In genomic region chr3:71432044-71432970, GRCh38 we compare ENCODE assay signal across 14 cellular contexts.
DNase-seq lines count a peak whose midpoint lies in the region; ATAC-seq and TF ChIP-seq lines count a peak whose summit lies in the region.
"Had no signal": no experiment of that assay in that cellular context is flagged by ENCODE, and none has a peak within 500 bp of the region (broad histone marks: within the 10 kb centered on the region; RNA-seq: fewer than 3 reads in every experiment).

No MANE protein-coding gene starts in this region.

- peak overlapping the region; percentile 8 for H3K4me2 ChIP-seq in smooth muscle cell

- H3K9ac ChIP-seq in smooth muscle cell (ENCODE audit: low read depth): no peak overlapping the region

- H3K36me3 Mint-ChIP-seq in activated CD4-positive, alpha-beta T cell treated with anti-CD3 and anti-CD28 coated beads for 36 hours (ENCODE audit: low read depth): peaks cover 13% of the 10 kb centered on the region
- peaks cover 2% of the 10 kb centered on the region for H3K36me3 Mint-ChIP-seq in activated CD4-positive, alpha-beta T cell treated with anti-CD3 and anti-CD28 coated beads, Interleukin-2, amount 10 ng/mL, durations not matched to agents 24 days and 14 days (ENCODE audit: low read depth)
- H3K36me3 Mint-ChIP-seq in activated T-helper 2 cell treated with anti-CD3 and anti-CD28 coated beads, Interferon-gamma antibody, Interleukin-2, Interleukin-4, amounts not matched to agents 10 μg/mL and 5 μg/mL and 100 μg/mL, durations not matched to agents 14 hours and 24 hours and 36 hours (ENCODE audit: low read depth): peaks cover 21% of the 10 kb centered on the region

- CTCF ChIA-PET in activated CD4-positive, alpha-beta T cell treated with anti-CD3 and anti-CD28 coated beads for 36 hours (lab: Charles Lee): interaction anchor here (0.7 to 1.1 kb wide), 5 partner anchors 11 to 362 kb away, joined by 3 to 4 read pairs (median 3); no protein-coding TSS in a partner anchor

- intact Hi-C loops in activated CD4-positive, alpha-beta T cell treated with anti-CD3 and anti-CD28 coated beads for 36 hours (cut with DNase I, micrococcal nuclease): no loop called here
- intact Hi-C loops in activated CD4-positive, alpha-beta T cell treated with anti-CD3 and anti-CD28 coated beads, Interleukin-2, amount 10 ng/mL, durations not matched to agents 24 days and 14 days (cut with micrococcal nuclease): no loop called here
- intact Hi-C loops in activated T-helper 2 cell treated with anti-CD3 and anti-CD28 coated beads, Interferon-gamma antibody, Interleukin-2, Interleukin-4, amounts not matched to agents 10 μg/mL and 5 μg/mL and 100 μg/mL, durations not matched to agents 14 hours and 24 hours and 36 hours (cut with micrococcal nuclease): no loop called here
- intact Hi-C loops in heart right ventricle (cut with DNase I): no loop called here
- intact Hi-C loops in uterus (cut with DNase I; ENCODE audit: low total_unique reads): no loop called here

- H3K36me3 ChIP-seq in heart right ventricle (no peaks in the 10 kb centered on the region), smooth muscle cell (ENCODE audit: low read depth) (no peaks in the 10 kb centered on the region), uterus (no peaks in the 10 kb centered on the region)

- H3K27ac ChIP-seq in heart right ventricle (peak overlapping the region; percentile 18 to 75 (median 58)), smooth muscle cell (ENCODE audit: low read depth) (peak overlapping the region; percentile 39), uterus (peak overlapping the region in 1 of 2 donors; percentile 7)

- H3K4me1 ChIP-seq in heart right ventricle: peaks cover 10 to 65% (median 41%) of the 10 kb centered on the region in 9 donors
- H3K4me1 ChIP-seq in smooth muscle cell (ENCODE audit: low read depth): no peaks in the 10 kb centered on the region
- no peaks in the 10 kb centered on the region for H3K4me1 ChIP-seq in uterus

- TF ChIP-seq POLR2A in uterus (IDR thresholded peaks at IDR 0.05): no peak

- no peak for DNase-seq in activated CD4-positive, alpha-beta T cell treated with anti-CD3 and anti-CD28 coated beads for 36 hours
- no peak for DNase-seq in activated CD4-positive, alpha-beta T cell treated with anti-CD3 and anti-CD28 coated beads, Interleukin-2, amount 10 ng/mL, durations not matched to agents 24 days and 14 days
- no peak for DNase-seq in activated T-helper 2 cell treated with anti-CD3 and anti-CD28 coated beads, Interferon-gamma antibody, Interleukin-2, Interleukin-4, amounts not matched to agents 10 μg/mL and 5 μg/mL and 100 μg/mL, durations not matched to agents 14 hours and 24 hours and 36 hours (ENCODE audit: low spot score)
- DNase-seq in heart right ventricle (peak; percentile 44 to 66), smooth muscle cell (lab: John Stamatoyannopoulos, UW; ENCODE audit: unreplicated experiment) (no peak), uterus (no peak), middle frontal gyrus (ENCODE audit: extremely low spot score, low spot score) (no peak)
- DNase-seq: 8988T; DMS53; NCI-H2081; stimulated activated CD4-positive, alpha-beta T cell treated with anti-CD3 and anti-CD28 coated beads, Interleukin-2, amount 100 ng/mL, for 24 hours had no signal

- H3K27me3 Mint-ChIP-seq in activated CD4-positive, alpha-beta T cell treated with anti-CD3 and anti-CD28 coated beads for 36 hours: no peaks in the 10 kb centered on the region
- H3K27me3 Mint-ChIP-seq in activated CD4-positive, alpha-beta T cell treated with anti-CD3 and anti-CD28 coated beads, Interleukin-2, amount 10 ng/mL, durations not matched to agents 24 days and 14 days: peaks cover 8% of the 10 kb centered on the region
- no peaks in the 10 kb centered on the region for H3K27me3 Mint-ChIP-seq in activated T-helper 2 cell treated with anti-CD3 and anti-CD28 coated beads, Interferon-gamma antibody, Interleukin-2, Interleukin-4, amounts not matched to agents 10 μg/mL and 5 μg/mL and 100 μg/mL, durations not matched to agents 14 hours and 24 hours and 36 hours (ENCODE audit: low read depth)
- H3K27me3 Mint-ChIP-seq: brain had no signal

- H2AFZ ChIP-seq in smooth muscle cell (ENCODE audit: low read depth): no peak overlapping the region

- H3K27ac Mint-ChIP-seq in activated CD4-positive, alpha-beta T cell treated with anti-CD3 and anti-CD28 coated beads for 36 hours: peak overlapping the region; percentile 89
- no peak overlapping the region for H3K27ac Mint-ChIP-seq in activated CD4-positive, alpha-beta T cell treated with anti-CD3 and anti-CD28 coated beads, Interleukin-2, amount 10 ng/mL, durations not matched to agents 24 days and 14 days
- peak overlapping the region; percentile 70 for H3K27ac Mint-ChIP-seq in activated T-helper 2 cell treated with anti-CD3 and anti-CD28 coated beads, Interferon-gamma antibody, Interleukin-2, Interleukin-4, amounts not matched to agents 10 μg/mL and 5 μg/mL and 100 μg/mL, durations not matched to agents 14 hours and 24 hours and 36 hours

- peaks cover 3% of the 10 kb centered on the region for H3F3A ChIP-seq in smooth muscle cell (ENCODE audit: low read depth)

- H3K79me2 ChIP-seq in smooth muscle cell (ENCODE audit: low read depth): peaks cover 9% of the 10 kb centered on the region

- H3K27me3 ChIP-seq in heart right ventricle: no peaks in the 10 kb centered on the region
- no peaks in the 10 kb centered on the region for H3K27me3 ChIP-seq in smooth muscle cell (ENCODE audit: low read depth)
- no peaks in the 10 kb centered on the region for H3K27me3 ChIP-seq in uterus

- H3K4me3 ChIP-seq in heart right ventricle (no peak overlapping the region), smooth muscle cell (no peak overlapping the region), uterus (no peak overlapping the region)
- H3K4me3 ChIP-seq: K562 had no signal

- no peaks in the 10 kb centered on the region for H3K9me3 ChIP-seq in heart right ventricle
- no peaks in the 10 kb centered on the region for H3K9me3 ChIP-seq in smooth muscle cell (replicated peaks; ENCODE audit: low read depth)
- no peaks in the 10 kb centered on the region for H3K9me3 ChIP-seq in uterus

- no peaks in the 10 kb centered on the region for H3K9me3 Mint-ChIP-seq in activated CD4-positive, alpha-beta T cell treated with anti-CD3 and anti-CD28 coated beads for 36 hours (ENCODE audit: low read depth)
- H3K9me3 Mint-ChIP-seq in activated CD4-positive, alpha-beta T cell treated with anti-CD3 and anti-CD28 coated beads, Interleukin-2, amount 10 ng/mL, durations not matched to agents 24 days and 14 days: no peaks in the 10 kb centered on the region
- H3K9me3 Mint-ChIP-seq in activated T-helper 2 cell treated with anti-CD3 and anti-CD28 coated beads, Interferon-gamma antibody, Interleukin-2, Interleukin-4, amounts not matched to agents 10 μg/mL and 5 μg/mL and 100 μg/mL, durations not matched to agents 14 hours and 24 hours and 36 hours: no peaks in the 10 kb centered on the region

- H3K4me3 Mint-ChIP-seq in activated CD4-positive, alpha-beta T cell treated with anti-CD3 and anti-CD28 coated beads for 36 hours: peak overlapping the region; percentile 31
- H3K4me3 Mint-ChIP-seq in activated CD4-positive, alpha-beta T cell treated with anti-CD3 and anti-CD28 coated beads, Interleukin-2, amount 10 ng/mL, durations not matched to agents 24 days and 14 days: no peak overlapping the region
- no peak overlapping the region for H3K4me3 Mint-ChIP-seq in activated T-helper 2 cell treated with anti-CD3 and anti-CD28 coated beads, Interferon-gamma antibody, Interleukin-2, Interleukin-4, amounts not matched to agents 10 μg/mL and 5 μg/mL and 100 μg/mL, durations not matched to agents 14 hours and 24 hours and 36 hours (ENCODE audit: low read depth)
- H3K4me3 Mint-ChIP-seq: brain had no signal

- POLR2A ChIA-PET in activated CD4-positive, alpha-beta T cell treated with anti-CD3 and anti-CD28 coated beads for 36 hours (lab: Charles Lee): interaction anchor here (0.5 to 0.6 kb wide), 2 partner anchors 78 to 341 kb away, joined by 3 to 6 read pairs; no protein-coding TSS in a partner anchor

- peak; percentile 31 for ATAC-seq in activated CD4-positive, alpha-beta T cell treated with anti-CD3 and anti-CD28 coated beads for 36 hours
- ATAC-seq in heart right ventricle (peak; percentile 59 to 90 (median 86)), HG02678 (IDR thresholded peaks at IDR 0.05; ENCODE audit: unreplicated experiment) (no peak)
- ATAC-seq: K562 had no signal

- peaks cover 88% of the 10 kb centered on the region for H3K4me1 Mint-ChIP-seq in activated CD4-positive, alpha-beta T cell treated with anti-CD3 and anti-CD28 coated beads for 36 hours
- peaks cover 28% of the 10 kb centered on the region for H3K4me1 Mint-ChIP-seq in activated CD4-positive, alpha-beta T cell treated with anti-CD3 and anti-CD28 coated beads, Interleukin-2, amount 10 ng/mL, durations not matched to agents 24 days and 14 days
- peaks cover 50% of the 10 kb centered on the region for H3K4me1 Mint-ChIP-seq in activated T-helper 2 cell treated with anti-CD3 and anti-CD28 coated beads, Interferon-gamma antibody, Interleukin-2, Interleukin-4, amounts not matched to agents 10 μg/mL and 5 μg/mL and 100 μg/mL, durations not matched to agents 14 hours and 24 hours and 36 hours (ENCODE audit: low read depth)

- no peaks in the 10 kb centered on the region for H4K20me1 ChIP-seq in smooth muscle cell (ENCODE audit: low read depth)

- no peak for TF ChIP-seq CTCF in heart right ventricle (IDR thresholded peaks at IDR 0.05)
- no peak for TF ChIP-seq CTCF in smooth muscle cell (IDR thresholded peaks at IDR 0.05; ENCODE audit: borderline replicate concordance, insufficient read depth, poor library complexity, severe bottlenecking)
- TF ChIP-seq CTCF in uterus (IDR thresholded peaks at IDR 0.05): no peak

- WGBS in heart right ventricle, 2 donors: 61 to 67% methylated on average over 17 of the region's 17 CpGs
- WGBS in smooth muscle cell (ENCODE audit: low lambda C conversion rate): 78% methylated on average over 17 of the region's 17 CpGs

Comparison
In these comparisons a context has a peak if more than half of its experiments do, and no peak if none do; other contexts are left out.
1. DNase-seq: peak in heart right ventricle (2 of 2); none in activated CD4-positive, alpha-beta T cell treated with anti-CD3 and anti-CD28 coated beads for 36 hours (single experiment), activated CD4-positive, alpha-beta T cell treated with anti-CD3 and anti-CD28 coated beads, Interleukin-2, amount 10 ng/mL, durations not matched to agents 24 days and 14 days (single experiment), activated T-helper 2 cell treated with anti-CD3 and anti-CD28 coated beads, Interferon-gamma antibody, Interleukin-2, Interleukin-4, amounts not matched to agents 10 μg/mL and 5 μg/mL and 100 μg/mL, durations not matched to agents 14 hours and 24 hours and 36 hours (single experiment), smooth muscle cell (single experiment), uterus (0 of 2) and middle frontal gyrus (single experiment).